In the genomic region with DNA sequence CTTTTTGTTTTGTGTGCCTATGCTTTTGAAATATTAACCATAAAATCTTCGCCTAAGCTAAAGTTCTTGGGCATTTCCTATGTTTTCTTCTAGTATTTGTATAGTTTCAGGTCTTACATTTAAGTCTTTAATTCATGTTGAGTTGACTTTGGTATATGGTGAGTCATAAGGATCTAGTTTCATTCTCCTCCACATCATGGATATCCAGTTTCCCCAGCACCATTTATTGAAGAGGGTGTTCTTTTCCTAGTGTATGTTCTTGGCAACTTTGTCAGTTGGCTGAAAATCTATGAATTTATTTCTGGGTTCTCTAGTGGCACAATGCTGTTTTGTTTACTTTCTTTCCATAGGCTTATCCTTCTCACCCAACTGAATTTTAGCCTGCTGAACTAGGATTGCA, we compare ENCODE assay signal across 17 cellular contexts. TPM values are rescaled to one million over a fixed set of nuclear protein-coding genes. Genes with fewer than 3 reads are reported as not detected.
DNase-seq lines count a peak whose midpoint lies in the region; ATAC-seq and TF ChIP-seq lines count a peak whose summit lies in the region.
"Had no signal": no experiment of that assay in that cellular context is flagged by ENCODE, and none has a peak within 500 bp of the region (broad histone marks: within the 10 kb centered on the region; RNA-seq: fewer than 3 reads in every experiment).

No MANE protein-coding gene starts in this region.

- H3F3A ChIP-seq in PC-3 (ENCODE audit: low read length, unreplicated experiment) = no peaks in the 10 kb centered on the region

- ATAC-seq in PC-3 (peak; percentile 79), HG02938 (IDR thresholded peaks at IDR 0.05; ENCODE audit: unreplicated experiment) (no peak), GM18870 (IDR thresholded peaks at IDR 0.05; ENCODE audit: unreplicated experiment) (no peak), HG03571 (IDR thresholded peaks at IDR 0.05; ENCODE audit: unreplicated experiment) (no peak)
- ATAC-seq: HCT116 had no signal

- POLR2A ChIA-PET in PC-3 (lab: Charles Lee; ENCODE audit: unreplicated experiment) = no interaction called here

- H3K27ac ChIP-seq in PC-3 (ENCODE audit: low read length) = no peak overlapping the region
- H3K27ac ChIP-seq: SJSA1 had no signal

- no peaks in the 10 kb centered on the region for H3K27me3 ChIP-seq in PC-3 (ENCODE audit: low read length)
- H3K27me3 ChIP-seq: SJSA1 had no signal

- no peaks in the 10 kb centered on the region for H3K9me3 ChIP-seq in PC-3 (ENCODE audit: low read length)
- H3K9me3 ChIP-seq: SJSA1 had no signal

- H3K9me2 ChIP-seq in PC-3 (replicated peaks; ENCODE audit: low read length) = no peaks in the 10 kb centered on the region

- peaks cover 20% of the 10 kb centered on the region for H3K36me3 ChIP-seq in PC-3 (ENCODE audit: low read depth, low read length)
- H3K36me3 ChIP-seq: SJSA1 had no signal

- DNase-seq in HT1080 (ENCODE audit: low read depth) (peak; percentile 58), NCI-H2029 (lab: John Stamatoyannopoulos, UW) (peak; percentile 49), PC-3 (peak; percentile 71), myocyte (ENCODE audit: low read depth) (peak; percentile 24), NOMO-1 (lab: John Stamatoyannopoulos, UW; ENCODE audit: unreplicated experiment in 2 of 2) (no peak)
- DNase-seq: DND-41, GDM1, KBM-7, NCI-H1048, NCI-H187 treated with DMSO at 0.1 percent for 48 hours, NCI-H524, OCI-M1 had no signal

- H4K20me1 ChIP-seq in PC-3 (ENCODE audit: low read length) = no peaks in the 10 kb centered on the region

- intact Hi-C loops in PC-3 (cut with micrococcal nuclease) = no loop called here

- H3K79me2 ChIP-seq in PC-3 (ENCODE audit: low read length) = no peaks in the 10 kb centered on the region

- no peak overlapping the region for H3K4me3 ChIP-seq in PC-3 (ENCODE audit: low read length)
- H3K4me3 ChIP-seq: SJSA1 had no signal

- TF ChIP-seq CTCF in PC-3 (conservative IDR thresholded peaks at IDR 0.05; ENCODE audit: low read depth, low read length) = no peak

- no peak overlapping the region for H3K9ac ChIP-seq in PC-3 (ENCODE audit: low read length)

- H2AFZ ChIP-seq in PC-3 (ENCODE audit: low read length) = no peak overlapping the region

- H3K4me1 ChIP-seq in PC-3 (ENCODE audit: insufficient read depth, low read length) = peaks cover 29% of the 10 kb centered on the region
- H3K4me1 ChIP-seq: SJSA1 had no signal

- CTCF ChIA-PET in PC-3 (lab: Charles Lee) = no interaction called here

- H3K4me2 ChIP-seq in PC-3 (ENCODE audit: low read length) = no peak overlapping the region

- BruUV-seq in PC-3 (replicated peaks; lab: Mats Ljungman, UMichigan) = no TSS peak

RNA-seq across cellular contexts. Expression of a gene that starts 49.0 kb away (rescaled TPM):
- total RNA-seq in HT1080 (2014; rRNA removed; shearing (Covaris generic)) = 0.06 TPM in 1 of 2 replicates, not detected in the other
- polyA plus RNA-seq in HT1080 (2015; cell fraction: cytosol; rRNA removed) = not detected in 2 replicates
- polyA plus RNA-seq in HT1080 (2015; cell fraction: nucleus; rRNA removed) = not detected in 2 replicates
- total RNA-seq in PC-3 (2014; rRNA removed) = 200 and 240 TPM in 2 replicates
- total RNA-seq in myocyte = 12.4 and 37.1 TPM in 2 replicates
- 6.0 TPM for polyA plus RNA-seq in myocyte (2012)

Comparison
In these comparisons a context has a peak if more than half of its experiments do, and no peak if none do; other contexts are left out.
1. DNase-seq: peak in HT1080 (single experiment), NCI-H2029 (single experiment), PC-3 (single experiment) and myocyte (single experiment); none in NOMO-1 (0 of 2).
2. RNA of a gene that starts 49.0 kb away (total RNA-seq): 200 to 240 TPM in PC-3 and 12.4 to 37.1 TPM in myocyte; 0.06 TPM in HT1080; every median in the first group is over 10 times any median in the second.